ENCODE assay signal across 24 cellular contexts in the genomic region with DNA sequence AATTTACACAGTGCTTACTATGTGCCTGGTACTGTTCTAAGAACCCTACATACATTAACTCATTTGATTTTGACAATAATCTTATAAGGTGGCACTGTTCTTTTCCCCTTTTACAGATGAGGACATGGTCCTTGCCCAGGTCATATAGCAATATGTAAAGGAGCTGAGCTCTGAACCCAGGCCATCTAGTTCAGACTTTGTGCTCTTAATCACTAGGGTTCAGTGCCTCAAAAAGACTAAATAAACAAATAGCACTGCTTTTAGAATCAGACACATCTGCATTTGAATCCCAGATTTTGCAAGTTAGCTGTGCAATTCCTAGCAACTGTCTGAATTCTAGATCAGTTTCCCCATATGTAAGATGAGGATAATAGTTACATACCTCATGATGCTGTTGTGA.
"Had no signal": no experiment of that assay in that cellular context is flagged by ENCODE, and none has a peak within 500 bp of the region (broad histone marks: within the 10 kb centered on the region; RNA-seq: fewer than 3 reads in every experiment).

No MANE protein-coding gene starts in this region.

- DNase-seq: activated B cell treated with CpG ODN at 0.5 μM for 24 hours; activated CD4-positive, alpha-beta T cell treated with anti-CD3 and anti-CD28 coated beads for 1 hour; activated CD4-positive, alpha-beta T cell treated with anti-CD3 and anti-CD28 coated beads, Interleukin-2, amount 50 U/mL, for 1 hour; activated CD8-positive, alpha-beta memory T cell treated with anti-CD3 and anti-CD28 coated beads, Interleukin-2, amount 50 U/mL, for 48 hours; activated CD8-positive, alpha-beta T cell treated with anti-CD3 and anti-CD28 coated beads, Interleukin-2, amount 10 ng/mL, durations not matched to agents 7 days and 5 days; activated naive CD4-positive, alpha-beta T cell treated with anti-CD3 and anti-CD28 coated beads, Interleukin-2, amount 50 U/mL, for 16 hours; activated T-cell treated with anti-CD3 and anti-CD28 coated beads, Interleukin-2, amount 50 U/mL, for 1 hour; aorta; caudate nucleus; colonic mucosa; MG63; MV-4-11; NCI-H1092 treated with DMSO at 0.1 percent for 48 hours; NCI-H1417 treated with DMSO at 0.1 percent for 48 hours; NCI-H1694; NCI-H2029; NCI-H510A treated with DMSO at 0.1 percent for 48 hours; NK-92 treated with Interleukin-12 subunit alpha and Interleukin-12 subunit beta, amount 100 ng/mL, for 24 hours; T-cell; T-helper 2 cell; T1000 had no signal

- H3K36me3 ChIP-seq: breast epithelium, colonic mucosa, MG63 had no signal

- H3K4me1 ChIP-seq: breast epithelium had no signal

- H3K4me3 ChIP-seq: breast epithelium, colonic mucosa, MG63, SK-N-MC had no signal

- ATAC-seq: activated CD8-positive, alpha-beta T cell treated with anti-CD3 and anti-CD28 coated beads, Interleukin-2, amount 10 ng/mL, durations not matched to agents 7 days and 5 days; Right ventricle myocardium inferior; T-cell had no signal

- H3K9me3 ChIP-seq: breast epithelium, colonic mucosa, MG63 had no signal

- H3K27me3 ChIP-seq: breast epithelium, colonic mucosa, MG63 had no signal

- H3K27ac ChIP-seq: breast epithelium, colonic mucosa, SK-N-MC had no signal
